10 cellular contexts compared by ENCODE assay signal in genomic region chr10:8056378-8056777, GRCh38. TPM values are rescaled to one million over a fixed set of nuclear protein-coding genes. Genes with fewer than 3 reads are reported as not detected.
DNase-seq lines count a peak whose midpoint lies in the region; ATAC-seq and TF ChIP-seq lines count a peak whose summit lies in the region.
"Had no signal": no experiment of that assay in that cellular context is flagged by ENCODE, and none has a peak within 500 bp of the region (broad histone marks: within the 10 kb centered on the region; RNA-seq: fewer than 3 reads in every experiment).

No MANE protein-coding gene starts in this region.

- peak overlapping the region; percentile 37 to 56 for H3K4me3 ChIP-seq in right atrium auricular region
- peak overlapping the region; percentile 57 for H3K4me3 ChIP-seq in mononuclear cell (ENCODE audit: low read length)
- no peak overlapping the region for H3K4me3 ChIP-seq in uterus
- H3K4me3 ChIP-seq in SJCRH30, result no peak overlapping the region

- H3K36me3 ChIP-seq in right atrium auricular region (no peaks in the 10 kb centered on the region), uterus (no peaks in the 10 kb centered on the region), SJCRH30 (no peaks in the 10 kb centered on the region)

- H3K27me3 ChIP-seq in right atrium auricular region (peaks cover 29 to 44% of the 10 kb centered on the region in 2 donors), mononuclear cell (ENCODE audit: insufficient read depth, low read length) (peaks cover 76% of the 10 kb centered on the region), uterus (peaks cover 25% of the 10 kb centered on the region in 2 donors), SJCRH30 (no peaks in the 10 kb centered on the region)

- peaks cover 20% of the 10 kb centered on the region for H3K4me1 Mint-ChIP-seq in MCF 10A (ENCODE audit: insufficient read depth, unreplicated experiment)

- ATAC-seq in left ventricle myocardium superior, result no peak

- H3K4me1 ChIP-seq in right atrium auricular region (peaks cover 0 to 45% of the 10 kb centered on the region in 2 donors), mononuclear cell (ENCODE audit: insufficient read depth, low read length) (peaks cover 80% of the 10 kb centered on the region), uterus (peaks cover 0 to 10% of the 10 kb centered on the region in 2 donors), SJCRH30 (no peaks in the 10 kb centered on the region)

- POLR2A ChIA-PET in MCF 10A (lab: Yijun Ruan, JAX), result interaction anchor here (0.6 to 1.5 kb wide), 3 partner anchors 276 to 857 kb away, joined by 3 read pairs; no protein-coding TSS in a partner anchor

- no peaks in the 10 kb centered on the region for H3K9me3 ChIP-seq in right atrium auricular region
- no peaks in the 10 kb centered on the region for H3K9me3 ChIP-seq in mononuclear cell (ENCODE audit: low read depth, low read length)
- no peaks in the 10 kb centered on the region for H3K9me3 ChIP-seq in uterus
- H3K9me3 ChIP-seq in SJCRH30 (replicated peaks), result no peaks in the 10 kb centered on the region

- peak overlapping the region; percentile 53 to 57 for H3K27ac ChIP-seq in right atrium auricular region
- H3K27ac ChIP-seq in uterus, result no peak overlapping the region
- H3K27ac ChIP-seq in SJCRH30, result no peak overlapping the region

- no peaks in the 10 kb centered on the region for H3K27me3 Mint-ChIP-seq in MCF 10A (ENCODE audit: insufficient read depth, unreplicated experiment)

- H3K27ac Mint-ChIP-seq in MCF 10A (ENCODE audit: low read depth, unreplicated experiment), result peak overlapping the region; percentile 93

- no peak for TF ChIP-seq POLR2A in uterus (IDR thresholded peaks at IDR 0.05)

- no peak for DNase-seq in right atrium auricular region (ENCODE audit: low spot score)
- DNase-seq in left ventricle myocardium superior, result no peak
- DNase-seq in MCF 10A (ENCODE audit: unreplicated experiment), result peak; percentile 27
- no peak for DNase-seq in uterus
- no peak for DNase-seq in stimulated activated CD4-positive, alpha-beta T cell treated with anti-CD3 and anti-CD28 coated beads, Interleukin-4, amount 100 ng/mL, for 24 hours
- no peak for DNase-seq in activated effector memory CD4-positive, alpha-beta T cell treated with Interleukin-2 at 50 U/mL for 16 hours
- no peak for DNase-seq in SJCRH30
- DNase-seq: MV-4-11, OCI-M1 had no signal

- no peaks in the 10 kb centered on the region for H3K9me3 Mint-ChIP-seq in MCF 10A (ENCODE audit: unreplicated experiment)

- peak overlapping the region; percentile 93 for H3K4me3 Mint-ChIP-seq in MCF 10A (ENCODE audit: unreplicated experiment)

- BruUV-seq in MCF 10A (replicated peaks; lab: Mats Ljungman, UMichigan), result no TSS peak

- TF ChIP-seq CTCF in right atrium auricular region (IDR thresholded peaks at IDR 0.05) (no peak), MCF 10A (IDR thresholded peaks at IDR 0.05; ENCODE audit: unreplicated experiment) (no peak), uterus (IDR thresholded peaks at IDR 0.05) (no peak)

- intact Hi-C loops in left ventricle myocardium superior (cut with micrococcal nuclease) (no loop called here), MCF 10A (cut with micrococcal nuclease) (loop anchor here (5.0 to 10.0 kb wide), 3 partner anchors 76 to 698 kb away; no protein-coding TSS in a partner anchor), uterus (cut with DNase I; ENCODE audit: low total_unique reads) (no loop called here)

- CTCF ChIA-PET in MCF 10A (lab: Yijun Ruan, JAX), result interaction anchor here (0.6 to 1.1 kb wide), 3 partner anchors 14 to 819 kb away, joined by 3 to 4 read pairs (median 3); no protein-coding TSS in a partner anchor

- peaks cover 43% of the 10 kb centered on the region for H3K36me3 Mint-ChIP-seq in MCF 10A (ENCODE audit: insufficient read depth, unreplicated experiment)

RNA-seq across cellular contexts. Expression of gene GATA3, which starts 1.9 kb away (rescaled TPM):
- total RNA-seq in right atrium auricular region, result 1 to 10 TPM in 1 of 2 donors, under 1 TPM in 1; 0.52 to 1.4 TPM
- 1.1 TPM for total RNA-seq in left ventricle myocardium superior
- 13.1 and 14.6 TPM in 2 replicates for total RNA-seq in MCF 10A (2022)
- 7.3 TPM for total RNA-seq in mononuclear cell
- 1 to 10 TPM in 1 of 4 donors, under 1 TPM in 1, not detected in 2; 0.28 to 2.1 TPM for total RNA-seq in uterus
- total RNA-seq in SJCRH30 (2014; rRNA removed; shearing (Covaris generic)), result 0.53 and 1.2 TPM in 2 replicates

Comparison
In these comparisons a context has a peak if more than half of its experiments do, and no peak if none do; other contexts are left out.
1. H3K27ac ChIP-seq: peak in right atrium auricular region (2 of 2); none in uterus (0 of 2) and SJCRH30 (single experiment).
2. H3K4me3 ChIP-seq: peak in right atrium auricular region (2 of 2) and mononuclear cell (single experiment); none in uterus (0 of 2) and SJCRH30 (single experiment).